In genomic region chr5:6615416-6615815, GRCh38 we compare ENCODE assay signal across 1 cellular context.
TF ChIP-seq lines count a peak whose summit lies in the region.

No MANE protein-coding gene starts in this region.

TF ChIP-seq in GM23338, 12 proteins besides CTCF, POLR2A, EP300 and RAD21 (continued from another document):
- TF ChIP-seq ZNF462 (CRISPR knock-in tag; IDR thresholded peaks at IDR 0.05) = no peak
- TF ChIP-seq, protein P1, sequence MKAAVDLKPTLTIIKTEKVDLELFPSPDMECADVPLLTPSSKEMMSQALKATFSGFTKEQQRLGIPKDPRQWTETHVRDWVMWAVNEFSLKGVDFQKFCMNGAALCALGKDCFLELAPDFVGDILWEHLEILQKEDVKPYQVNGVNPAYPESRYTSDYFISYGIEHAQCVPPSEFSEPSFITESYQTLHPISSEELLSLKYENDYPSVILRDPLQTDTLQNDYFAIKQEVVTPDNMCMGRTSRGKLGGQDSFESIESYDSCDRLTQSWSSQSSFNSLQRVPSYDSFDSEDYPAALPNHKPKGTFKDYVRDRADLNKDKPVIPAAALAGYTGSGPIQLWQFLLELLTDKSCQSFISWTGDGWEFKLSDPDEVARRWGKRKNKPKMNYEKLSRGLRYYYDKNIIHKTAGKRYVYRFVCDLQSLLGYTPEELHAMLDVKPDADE (IDR thresholded peaks at IDR 0.05) = no peak
- no peak for TF ChIP-seq ZNF331 (CRISPR knock-in tag; IDR thresholded peaks at IDR 0.05; ENCODE audit: low read depth)
- no peak for TF ChIP-seq REST (IDR thresholded peaks at IDR 0.05; ENCODE audit: unreplicated experiment)
- no peak for TF ChIP-seq ZNF114 (CRISPR knock-in tag; IDR thresholded peaks at IDR 0.05)
- no peak for TF ChIP-seq JUNB (IDR thresholded peaks at IDR 0.05; ENCODE audit: unreplicated experiment)
- TF ChIP-seq STAT1 (IDR thresholded peaks at IDR 0.05; ENCODE audit: unreplicated experiment) = no peak
- TF ChIP-seq EZH2 (IDR thresholded peaks at IDR 0.05; ENCODE audit: low read depth, unreplicated experiment) = no peak
- no peak for TF ChIP-seq NANOG (IDR thresholded peaks at IDR 0.05; ENCODE audit: borderline replicate concordance)
